ENCODE assay signal across 8 cellular contexts in genomic region chr3:51706788-51707731, GRCh38. TPM values are rescaled to one million over a fixed set of nuclear protein-coding genes. Genes with fewer than 3 reads are reported as not detected.
DNase-seq lines count a peak whose midpoint lies in the region; ATAC-seq and TF ChIP-seq lines count a peak whose summit lies in the region.

GRM2 (plus strand) TSS chr3:51707068; CDS start chr3:51708984, 1,916 bp downstream.

- TF ChIP-seq CTCF in breast epithelium (IDR thresholded peaks at IDR 0.05), result no peak

- no peak within 1 kb of the TSS for H3K27ac ChIP-seq in breast epithelium

- intact Hi-C loops in breast epithelium (cut with DNase I; ENCODE audit: low total_unique reads), result no loop called here
- intact Hi-C loops in sciatic nerve (cut with DNase I), result no loop called here

- no peaks in the 10 kb centered on the region for H3K27me3 ChIP-seq in breast epithelium

- DNase-seq in NCI-H524 (lab: John Stamatoyannopoulos, UW), result peak; percentile 53 to 74
- DNase-seq in NCI-H524 treated with DMSO at 0.1 percent for 48 hours (lab: John Stamatoyannopoulos, UW), result no peak
- peak; percentile 91 for DNase-seq in NCI-H82 (lab: John Stamatoyannopoulos, UW)
- DNase-seq in breast epithelium (ENCODE audit: low spot score in 2 of 2), result peak; percentile 55 to 82
- DNase-seq in sciatic nerve (ENCODE audit: low spot score), result peak; percentile 84

- no peaks in the 10 kb centered on the region for H3K9me3 ChIP-seq in breast epithelium

- ATAC-seq in sciatic nerve (peak; percentile 91), GM21529 (IDR thresholded peaks at IDR 0.05; ENCODE audit: unreplicated experiment) (no peak), GM18858 (IDR thresholded peaks at IDR 0.05; ENCODE audit: unreplicated experiment) (no peak)

- TF ChIP-seq POLR2A in breast epithelium (IDR thresholded peaks at IDR 0.05), result no peak

- H3K36me3 ChIP-seq in breast epithelium, result no peaks in the 10 kb centered on the region

- H3K4me3 ChIP-seq in breast epithelium (peak within 1 kb of the TSS; percentile 20 to 60 (median 41)), iPS-11a (ENCODE audit: low read depth, low read length) (peak within 1 kb of the TSS; percentile 44)

- H3K4me1 ChIP-seq in breast epithelium, result no peaks in the 10 kb centered on the region

RNA-seq across cellular contexts. Expression of gene GRM2, which starts in this region (rescaled TPM):
- total RNA-seq in breast epithelium (1 to 10 TPM in 1 of 3 donors, not detected in 2; 1.3 TPM), sciatic nerve (0.40 TPM)

Comparison
In these comparisons a context has a peak if more than half of its experiments do, and no peak if none do; other contexts are left out.
1. Peak in DNase-seq and ATAC-seq in sciatic nerve; RNA of the gene not detected or under 1 TPM.